Comparison of ENCODE assay signal across 18 cellular contexts in genomic region chr10:36116751-36117150, GRCh38.
"Had no signal": no experiment of that assay in that cellular context is flagged by ENCODE, and none has a peak within 500 bp of the region (broad histone marks: within the 10 kb centered on the region; RNA-seq: fewer than 3 reads in every experiment).

No MANE protein-coding gene starts in this region.

- H3K4me3 Mint-ChIP-seq: activated CD4-positive, alpha-beta memory T cell treated with anti-CD3 and anti-CD28 coated beads for 36 hours; activated T-cell treated with anti-CD3 and anti-CD28 coated beads, Interleukin-2, amount 50 U/mL, for 4 hours; naive thymus-derived CD8-positive, alpha-beta T cell had no signal

- H3K36me3 Mint-ChIP-seq: activated CD4-positive, alpha-beta memory T cell treated with anti-CD3 and anti-CD28 coated beads for 36 hours; activated naive CD4-positive, alpha-beta T cell treated with anti-CD3 and anti-CD28 coated beads, Interleukin-2, amount 50 U/mL, for 72 hours; naive thymus-derived CD8-positive, alpha-beta T cell had no signal

- H3K27ac Mint-ChIP-seq: activated CD4-positive, alpha-beta memory T cell treated with anti-CD3 and anti-CD28 coated beads for 36 hours; activated naive CD4-positive, alpha-beta T cell treated with anti-CD3 and anti-CD28 coated beads, Interleukin-2, amount 50 U/mL, for 72 hours; naive thymus-derived CD8-positive, alpha-beta T cell had no signal

- DNase-seq: activated CD4-positive, alpha-beta memory T cell treated with anti-CD3 and anti-CD28 coated beads for 36 hours; activated effector memory CD4-positive, alpha-beta T cell treated with anti-CD3 and anti-CD28 coated beads, Interleukin-2, amount 50 U/mL, for 16 hours; activated T-cell treated with anti-CD3 and anti-CD28 coated beads, Interleukin-2, amount 50 U/mL, for 4 hours; amniotic stem cell; hypothalamus; mucosa of descending colon; naive thymus-derived CD8-positive, alpha-beta T cell; nucleus accumbens; stimulated activated CD4-positive, alpha-beta T cell treated with anti-CD3 and anti-CD28 coated beads, Interleukin-2, amount 100 ng/mL, for 48 hours; stimulated activated naive CD8-positive, alpha-beta T cell treated with anti-CD3 and anti-CD28 coated beads, Interleukin-15, Interleukin-2, amounts not matched to agents 100 U/mL and 50 U/mL, for 24 hours; T-helper 9 cell; testis had no signal

- H3K9me3 ChIP-seq: mucosa of descending colon, prostate gland, testis, vagina had no signal

- H3K27me3 Mint-ChIP-seq: activated CD4-positive, alpha-beta memory T cell treated with anti-CD3 and anti-CD28 coated beads for 36 hours had no signal

- H3K27ac ChIP-seq: prostate gland, testis, vagina had no signal

- H3K4me3 ChIP-seq: lung, mucosa of descending colon, prostate gland, testis, vagina had no signal

- H3K4me1 Mint-ChIP-seq: naive thymus-derived CD8-positive, alpha-beta T cell had no signal

- ATAC-seq: activated naive CD4-positive, alpha-beta T cell treated with anti-CD3 and anti-CD28 coated beads, Interleukin-2, amount 50 U/mL, for 72 hours; activated T-cell treated with anti-CD3 and anti-CD28 coated beads, Interleukin-2, amount 50 U/mL, for 4 hours; mucosa of descending colon; naive thymus-derived CD8-positive, alpha-beta T cell; stimulated activated naive CD8-positive, alpha-beta T cell treated with anti-CD3 and anti-CD28 coated beads, Interleukin-15, Interleukin-2, amounts not matched to agents 100 U/mL and 50 U/mL, for 24 hours had no signal

- H3K4me1 ChIP-seq: prostate gland, vagina had no signal

- H3K36me3 ChIP-seq: prostate gland, vagina had no signal

- FAIRE-seq: colon, frontal cortex had no signal

- H3K27me3 ChIP-seq: testis, vagina had no signal
